20 cellular contexts compared by ENCODE assay signal in the genomic region with DNA sequence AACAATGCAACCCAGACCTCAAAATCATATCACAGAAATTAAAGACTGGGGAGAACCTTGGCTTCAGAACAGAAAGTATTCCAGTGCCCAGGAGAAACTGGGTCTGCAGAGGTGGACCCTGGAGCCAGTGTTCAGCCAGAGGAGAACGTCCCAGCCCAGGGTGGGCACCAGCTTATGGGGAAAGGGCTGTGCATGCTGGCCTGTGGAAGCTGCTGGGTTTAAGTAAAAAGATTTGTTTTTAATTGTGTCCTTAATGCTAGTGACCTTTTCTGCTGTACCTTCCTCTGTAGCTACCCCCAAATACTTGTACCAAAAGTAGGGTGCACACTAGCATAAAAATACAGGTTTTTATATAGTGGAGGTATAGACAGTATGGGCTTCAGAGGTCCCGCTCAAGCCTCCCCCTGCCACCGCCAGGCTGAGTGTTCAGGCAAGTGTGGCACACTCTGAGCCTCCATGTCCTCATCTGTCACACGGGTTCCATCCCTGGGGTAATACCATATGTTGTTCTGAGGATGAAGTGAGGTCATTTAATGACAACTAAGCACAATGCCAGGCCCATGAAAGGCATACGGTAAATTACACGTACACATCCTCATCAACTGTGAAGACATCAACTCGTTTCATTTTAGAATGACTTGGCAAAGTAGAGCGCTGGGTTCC. TPM values are rescaled to one million over a fixed set of nuclear protein-coding genes. Genes with fewer than 3 reads are reported as not detected.
DNase-seq lines count a peak whose midpoint lies in the region; TF ChIP-seq lines count a peak whose summit lies in the region.
"Had no signal": no experiment of that assay in that cellular context is flagged by ENCODE, and none has a peak within 500 bp of the region (broad histone marks: within the 10 kb centered on the region; RNA-seq: fewer than 3 reads in every experiment).

No MANE protein-coding gene starts in this region.

- H3K27ac ChIP-seq in sigmoid colon: no peak overlapping the region
- H3K27ac ChIP-seq: ascending aorta had no signal

- peak; percentile 22 for DNase-seq in DMS153 treated with DMSO at 0.1 percent for 48 hours (lab: John Stamatoyannopoulos, UW; ENCODE audit: unreplicated experiment)
- DNase-seq in NCI-H1694 treated with DMSO at 0.1 percent for 48 hours (lab: John Stamatoyannopoulos, UW): peak; percentile 88
- DNase-seq in sigmoid colon: peak; percentile 20
- no peak for DNase-seq in KG1 (lab: John Stamatoyannopoulos, UW)
- DNase-seq in T-helper 1 cell: no peak
- DNase-seq in activated CD8-positive, alpha-beta memory T cell treated with anti-CD3 and anti-CD28 coated beads, Interleukin-2, amount 50 U/mL, for 4 hours: no peak
- DNase-seq: activated CD4-positive, alpha-beta T cell treated with anti-CD3 and anti-CD28 coated beads, Interleukin-2, amount 50 U/mL, for 4 hours; CD8-positive, alpha-beta memory T cell; foreskin melanocyte; hypothalamus; Kasumi-1; NCI-H1105; NCI-H526; OCI-M1; SHP77 treated with DMSO at 0.1 percent for 48 hours had no signal

- peak overlapping the region; percentile 65 for H3K4me3 ChIP-seq in endocrine pancreas (ENCODE audit: control insufficient read depth, insufficient read depth, low read length)
- H3K4me3 ChIP-seq in sigmoid colon: no peak overlapping the region
- H3K4me3 ChIP-seq: ascending aorta, GM12878, GM23338, lung had no signal

- H3K9me3 ChIP-seq in endocrine pancreas (ENCODE audit: control insufficient read depth, low read length) (no peaks in the 10 kb centered on the region), sigmoid colon (no peaks in the 10 kb centered on the region)
- H3K9me3 ChIP-seq: ascending aorta had no signal

- TF ChIP-seq CTCF in sigmoid colon (IDR thresholded peaks at IDR 0.05): no peak

- no peaks in the 10 kb centered on the region for H3K27me3 ChIP-seq in endocrine pancreas (ENCODE audit: control insufficient read depth, insufficient read depth, low read length)
- no peaks in the 10 kb centered on the region for H3K27me3 ChIP-seq in sigmoid colon
- H3K27me3 ChIP-seq: ascending aorta had no signal

- no peak for TF ChIP-seq POLR2A in sigmoid colon (IDR thresholded peaks at IDR 0.05)

- intact Hi-C loops in sigmoid colon (cut with DNase I): loop anchor here (10.0 kb wide), 1 partner anchor 54 kb away; no protein-coding TSS in a partner anchor

- 93 to 95% methylated on average over 8 of the region's 8 CpGs for WGBS in sigmoid colon, 2 donors

- H3K36me3 ChIP-seq in endocrine pancreas (ENCODE audit: control insufficient read depth, insufficient read depth, low read length) (no peaks in the 10 kb centered on the region), sigmoid colon (peaks cover 0 to 48% (median 4%) of the 10 kb centered on the region in 4 donors)

- H3K9ac ChIP-seq in endocrine pancreas (ENCODE audit: control insufficient read depth, insufficient read depth, low read length): no peak overlapping the region

- TF ChIP-seq EP300 in sigmoid colon (IDR thresholded peaks at IDR 0.05): no peak

- peaks cover 5% of the 10 kb centered on the region for H3K4me1 ChIP-seq in endocrine pancreas (ENCODE audit: control insufficient read depth, insufficient read depth, low read length)
- no peaks in the 10 kb centered on the region for H3K4me1 ChIP-seq in sigmoid colon
- H3K4me1 ChIP-seq: ascending aorta had no signal

RNA-seq across cellular contexts. Expression of gene SLC37A1, which starts 47.0 kb away (rescaled TPM):
- total RNA-seq in sigmoid colon: 1 to 10 TPM; 2.3 to 7.8 (median 5.0) TPM
- polyA plus RNA-seq in sigmoid colon: 10 to 100 TPM; 21.0 to 98.5 (median 31.2) TPM

Comparison
In these comparisons a context has a peak if more than half of its experiments do, and no peak if none do; other contexts are left out.
1. DNase-seq: peak in DMS153 treated with DMSO at 0.1 percent for 48 hours (single experiment), NCI-H1694 treated with DMSO at 0.1 percent for 48 hours (single experiment) and sigmoid colon (single experiment); none in KG1 (single experiment), T-helper 1 cell (0 of 5) and activated CD8-positive, alpha-beta memory T cell treated with anti-CD3 and anti-CD28 coated beads, Interleukin-2, amount 50 U/mL, for 4 hours (single experiment).